ENCODE assay signal across 24 cellular contexts in the genomic region with DNA sequence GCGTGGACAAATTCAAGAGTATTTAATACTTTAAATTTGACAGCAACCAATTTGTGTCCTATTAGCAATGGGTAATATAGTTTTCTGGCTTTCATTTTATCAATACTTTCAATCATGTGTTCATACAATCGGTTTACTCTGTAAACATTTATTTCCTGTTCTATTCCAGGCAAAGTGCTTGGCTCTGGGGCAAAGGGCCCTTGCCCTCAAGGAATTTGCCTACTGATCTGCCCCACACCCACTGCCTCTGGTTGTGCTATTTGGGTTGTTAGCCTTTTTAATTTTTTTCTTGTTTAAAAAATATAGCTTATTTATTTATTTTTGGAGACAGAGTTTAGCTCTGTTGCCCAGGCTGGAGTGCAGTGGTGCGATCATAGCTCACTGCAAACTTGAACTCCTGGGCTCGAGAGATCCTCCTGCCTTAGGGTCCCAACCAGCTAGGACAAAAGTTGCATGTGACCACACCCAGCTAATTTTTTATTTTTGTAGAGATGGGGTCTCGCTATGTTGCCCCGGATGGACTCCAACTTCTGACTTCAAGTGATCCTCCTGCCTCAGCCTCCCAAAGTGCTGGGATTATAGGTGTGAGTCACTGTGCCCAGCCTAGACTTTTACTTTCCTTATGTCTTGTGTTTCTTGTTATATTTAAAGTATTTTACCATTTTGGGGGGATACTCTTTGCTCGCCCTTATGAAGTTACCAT. TPM values are rescaled to one million over a fixed set of nuclear protein-coding genes. Genes with fewer than 3 reads are reported as not detected.
DNase-seq lines count a peak whose midpoint lies in the region; ATAC-seq, FAIRE-seq and TF ChIP-seq lines count a peak whose summit lies in the region.
"Had no signal": no experiment of that assay in that cellular context is flagged by ENCODE, and none has a peak within 500 bp of the region (broad histone marks: within the 10 kb centered on the region; RNA-seq: fewer than 3 reads in every experiment).

No MANE protein-coding gene starts in this region.

- TF ChIP-seq POLR2A in K562 (conservative IDR thresholded peaks at IDR 0.05) (no peak), right lobe of liver (IDR thresholded peaks at IDR 0.05) (no peak)

- H2AFZ ChIP-seq in K562 (ENCODE audit: low read depth, low read length): no peak overlapping the region

- H3K4me1 ChIP-seq in K562 (replicated peaks in 1 of 2; ENCODE audit: control insufficient read depth in 2 of 2, insufficient read depth in 2 of 2, low read length in 2 of 2) (no peaks in the 10 kb centered on the region), right lobe of liver (peaks cover 0 to 29% (median 14%) of the 10 kb centered on the region in 4 donors)
- H3K4me1 ChIP-seq: BLaER1, HAP-1 had no signal

- H3K9me3 ChIP-seq in K562 (replicated peaks; ENCODE audit: control insufficient read depth, insufficient read depth, low read depth, low read length) (no peaks in the 10 kb centered on the region), right lobe of liver (no peaks in the 10 kb centered on the region)
- H3K9me3 ChIP-seq: BLaER1, HAP-1 had no signal

- H3K27ac ChIP-seq in K562 (ENCODE audit: extremely low read depth, low read depth, low read length): no peak overlapping the region
- H3K27ac ChIP-seq in right lobe of liver: peak overlapping the region in 1 of 3 donors; percentile 47
- H3K27ac ChIP-seq: BLaER1, RWPE1 had no signal

- no peak for FAIRE-seq in K562 (lab: Jason Lieb, UNC)
- FAIRE-seq: A204.1, D721Med had no signal

- no peak for TF ChIP-seq EP300 in K562 (IDR thresholded peaks at IDR 0.05; ENCODE audit: low read length)

- H3K27me3 ChIP-seq in K562 (ENCODE audit: control insufficient read depth in 2 of 2, insufficient read depth in 2 of 2, low read length in 2 of 2) (peaks cover under 1 to 16% of the 10 kb centered on the region in 2 experiments; a peak in 4 of 5 replicates), right lobe of liver (no peaks in the 10 kb centered on the region)
- H3K27me3 ChIP-seq: BLaER1 had no signal

- H3K9me1 ChIP-seq in K562 (ENCODE audit: control insufficient read depth, insufficient read depth, low read length): no peaks in the 10 kb centered on the region

- H3K4me2 ChIP-seq in K562 (ENCODE audit: insufficient read depth, low read length): no peak overlapping the region
- H3K4me2 ChIP-seq: BLaER1, GM23338 had no signal

- TF ChIP-seq CTCF in K562 (IDR thresholded peaks at IDR 0.05 in 2 of 3, conservative IDR thresholded peaks at IDR 0.05 in 1 of 3; ENCODE audit: insufficient read depth in 2 of 3, low read depth in 1 of 3, low read length in 3 of 3) (no peak), right lobe of liver (IDR thresholded peaks at IDR 0.05) (no peak)

- H4K20me1 ChIP-seq in K562 (replicated peaks; ENCODE audit: control insufficient read depth, insufficient read depth, low read length): no peaks in the 10 kb centered on the region
- H4K20me1 ChIP-seq: BLaER1 had no signal

- WGBS in K562 (ENCODE audit: insufficient coverage, low coverage, missing lambda C conversion rate): 3% methylated on average over 7 of the region's 7 CpGs
- WGBS in right lobe of liver (ENCODE audit: insufficient coverage, low coverage, low lambda C conversion rate, missing lambda C conversion rate): 59% methylated on average over 7 of the region's 7 CpGs

- TF ChIP-seq RAD21 in K562 (CRISPR knock-in tag; conservative IDR thresholded peaks at IDR 0.05 in 1 of 2, IDR thresholded peaks at IDR 0.05 in 1 of 2): no peak

- no peaks in the 10 kb centered on the region for H3K79me2 ChIP-seq in K562 (ENCODE audit: control insufficient read depth, insufficient read depth, low read length)

- POLR2A ChIA-PET in K562 (lab: Yijun Ruan, JAX): no interaction called here

- no peak overlapping the region for H3K9ac ChIP-seq in K562 (ENCODE audit: insufficient read depth in 1 of 2, low read depth in 2 of 2, low read length in 2 of 2)
- H3K9ac ChIP-seq: BLaER1 had no signal

- H3K36me3 ChIP-seq in K562 (ENCODE audit: control insufficient read depth, insufficient read depth, low read length) (no peaks in the 10 kb centered on the region), right lobe of liver (no peaks in the 10 kb centered on the region)
- H3K36me3 ChIP-seq: BLaER1, HAP-1 had no signal

- peak; percentile 58 for DNase-seq in HuH-7 (ENCODE audit: low spot score)
- DNase-seq in K562 (ENCODE audit: extremely low read depth in 1 of 4, low spot score in 3 of 4): no peak
- peak; percentile 56 to 70 (median 70) for DNase-seq in right lobe of liver
- no peak for DNase-seq in NCI-H226
- DNase-seq in Right ventricle myocardium inferior (ENCODE audit: missing footprints): no peak
- DNase-seq: CD4-positive, alpha-beta T cell; KBM-7; MV-4-11; NCI-H1105; NCI-H1436 treated with DMSO at 0.1 percent for 48 hours; NCI-H1930; NCI-H2107; NCI-H446; NCI-H524 treated with DMSO at 0.1 percent for 48 hours; NCI-H774; SHP77 treated with DMSO at 0.1 percent for 48 hours had no signal

- no peak for ATAC-seq in K562
- ATAC-seq in right lobe of liver: peak; percentile 89 to 94 (median 91)
- ATAC-seq in Right ventricle myocardium inferior: no peak
- ATAC-seq in GM18907 (IDR thresholded peaks at IDR 0.05; ENCODE audit: unreplicated experiment): no peak
- ATAC-seq in activated CD4-positive, CD25-positive, alpha-beta regulatory T cell treated with anti-CD3 and anti-CD28 coated beads, Interleukin-2, amount 50 U/mL, for 24 hours: no peak
- ATAC-seq: GM23338 had no signal

- H3K4me3 ChIP-seq in K562: no peak overlapping the region
- H3K4me3 ChIP-seq in right lobe of liver: no peak overlapping the region
- H3K4me3 ChIP-seq: BLaER1, GM23338, HAP-1 had no signal

- intact Hi-C loops in K562 (cut with micrococcal nuclease): no loop called here
- intact Hi-C loops in right lobe of liver (cut with DNase I): no loop called here
- intact Hi-C loops in Right ventricle myocardium inferior (cut with DNase I): no loop called here

- in situ Hi-C loops in K562 (cut with MboI): no loop called here

- BruUV-seq in K562 (replicated peaks; lab: Mats Ljungman, UMichigan): no TSS peak

- CTCF ChIA-PET in K562 (lab: Yijun Ruan, JAX; ENCODE audit: low intra/inter-chr PET ratio): no interaction called here

TF ChIP-seq in K562, 482 proteins besides CTCF, POLR2A, EP300 and RAD21:
- TF ChIP-seq RBM25 (IDR thresholded peaks at IDR 0.05; ENCODE audit: low read depth, low read length, severe bottlenecking): peak; percentile 5
- no peak for TF ChIP-seq PHF8 (IDR thresholded peaks at IDR 0.05; ENCODE audit: borderline replicate concordance, low read length)

RNA-seq across cellular contexts. Expression of a gene that starts 30.7 kb away (rescaled TPM):
- total RNA-seq in K562 (2011; cell fraction: chromatin; rRNA removed; ENCODE audit: low replicate concordance): 12.4 and 37.6 TPM in 2 replicates
- 5.5 and 8.0 TPM in 2 replicates for total RNA-seq in K562 (2011; cell fraction: nucleolus; rRNA removed)
- total RNA-seq in K562 (2011; cell fraction: nucleoplasm; rRNA removed): 17.8 and 43.5 TPM in 2 replicates
- total RNA-seq in K562 (2014; rRNA removed): 11.5 and 13.9 TPM in 2 replicates
- total RNA-seq in K562 (2014; rRNA removed; fragmentation: Illumina TruSeq; extraction: Trizol): 20.3 and 23.3 TPM in 2 replicates
- 16.5 and 18.6 TPM in 2 replicates for total RNA-seq in K562 (2015; rRNA removed; fragmentation: Illumina TruSeq; extraction: Trizol)
- 24.9 and 26.0 TPM in 2 replicates for total RNA-seq in K562 (2021)
- polyA plus RNA-seq in K562 (2011; rRNA removed): 12.1 and 12.2 TPM in 2 replicates
- polyA plus RNA-seq in K562 (2011; cell fraction: cytosol; rRNA removed): 1.7 and 6.9 TPM in 2 replicates
- polyA plus RNA-seq in K562 (2011; cell fraction: nucleus; rRNA removed): 11.9 and 15.2 TPM in 2 replicates
- 10.6 and 11.8 TPM in 2 replicates for polyA plus RNA-seq in K562 (2012)
- polyA plus RNA-seq in K562 (2014; fragmentation: Illumina TruSeq; extraction: Trizol): 15.4 and 16.6 TPM in 2 replicates
- polyA plus RNA-seq in K562 (2014; fragmentation: Nextera tagmentation; extraction: Ambion mirVana): 10 to 100 TPM; 26.0 to 26.4 TPM
- 13.8 and 14.2 TPM in 2 replicates for polyA plus RNA-seq in K562 (2014; rRNA removed)
- polyA minus RNA-seq in K562 (2011; rRNA and poly(A)+ RNA removed): 16.2 and 24.7 TPM in 2 replicates
- polyA minus RNA-seq in K562 (2011; cell fraction: cytosol; rRNA and poly(A)+ RNA removed): 5.5 and 6.2 TPM in 2 replicates
- 12.8 and 21.5 TPM in 2 replicates for polyA minus RNA-seq in K562 (2011; cell fraction: nucleus; rRNA and poly(A)+ RNA removed)
- total RNA-seq in right lobe of liver: 10 to 100 TPM; 20.3 to 41.5 (median 22.7) TPM
- total RNA-seq in Right ventricle myocardium inferior: 19.4 TPM

Comparison
In these comparisons a context has a peak if more than half of its experiments do, and no peak if none do; other contexts are left out.
1. DNase-seq: peak in HuH-7 (single experiment) and right lobe of liver (3 of 3); none in K562 (0 of 4), NCI-H226 (single experiment) and Right ventricle myocardium inferior (single experiment).
2. ATAC-seq: peak in right lobe of liver (4 of 4); none in K562 (single experiment), Right ventricle myocardium inferior (single experiment), GM18907 (single experiment) and activated CD4-positive, CD25-positive, alpha-beta regulatory T cell treated with anti-CD3 and anti-CD28 coated beads, Interleukin-2, amount 50 U/mL, for 24 hours (0 of 2).